ENCODE assay signal across 16 cellular contexts in the genomic region with DNA sequence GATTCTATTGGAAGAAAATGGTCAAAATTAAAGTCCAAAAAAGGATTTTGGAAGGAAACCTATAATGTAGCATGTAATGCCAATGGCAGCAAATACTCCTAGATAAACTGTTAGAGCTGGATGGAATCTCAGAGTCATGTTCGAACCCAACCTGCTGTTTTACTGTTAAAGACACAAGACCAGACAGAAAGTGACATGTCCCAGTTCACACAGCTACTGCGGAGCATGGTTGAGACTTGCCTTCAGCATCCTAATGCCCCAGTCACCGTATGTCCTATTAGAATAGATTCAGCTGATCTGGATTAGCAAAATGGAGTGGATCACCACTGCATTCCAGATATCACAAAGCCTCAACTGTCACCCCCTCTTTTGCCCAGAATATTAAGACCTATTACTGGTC. TPM values are rescaled to one million over a fixed set of nuclear protein-coding genes. Genes with fewer than 3 reads are reported as not detected.
A peak's percentile ranks its signal among the peaks of the same experiment; 100 is the strongest.
DNase-seq lines count a peak whose midpoint lies in the region; ATAC-seq and TF ChIP-seq lines count a peak whose summit lies in the region.
"Had no signal": no experiment of that assay in that cellular context is flagged by ENCODE, and none has a peak within 500 bp of the region (broad histone marks: within the 10 kb centered on the region; RNA-seq: fewer than 3 reads in every experiment).

No MANE protein-coding gene starts in this region.

- H3K4ac ChIP-seq in trophoblast cell (ENCODE audit: low read depth, low read length) = no peak overlapping the region

- H3K4me1 Mint-ChIP-seq in MCF 10A (ENCODE audit: insufficient read depth, unreplicated experiment) = peaks cover 15% of the 10 kb centered on the region
- peaks cover 20% of the 10 kb centered on the region for H3K4me1 Mint-ChIP-seq in activated T-helper 2 cell treated with anti-CD3 and anti-CD28 coated beads, Interferon-gamma antibody, Interleukin-2, Interleukin-4, amounts not matched to agents 10 μg/mL and 5 μg/mL and 100 μg/mL, durations not matched to agents 14 hours and 24 hours and 36 hours (ENCODE audit: low read depth)
- H3K4me1 Mint-ChIP-seq: activated naive CD8-positive, alpha-beta T cell treated with anti-CD3 and anti-CD28 coated beads, Interleukin-2, amount 10 ng/mL, durations not matched to agents 7 days and 5 days; neural progenitor cell had no signal

- H3K27me3 ChIP-seq in breast epithelium = no peaks in the 10 kb centered on the region
- no peaks in the 10 kb centered on the region for H3K27me3 ChIP-seq in thymus (ENCODE audit: control insufficient read depth, insufficient read depth)
- H3K27me3 ChIP-seq in trophoblast cell (ENCODE audit: insufficient read depth, low read length) = no peaks in the 10 kb centered on the region
- H3K27me3 ChIP-seq: colonic mucosa, neural progenitor cell, testis had no signal

- H3K27ac ChIP-seq in breast epithelium = peak overlapping the region in 1 of 2 donors; percentile 26
- H3K27ac ChIP-seq in thymus (ENCODE audit: low read depth) = peak overlapping the region; percentile 49
- no peak overlapping the region for H3K27ac ChIP-seq in trophoblast cell (ENCODE audit: low read depth, low read length)
- H3K27ac ChIP-seq: colonic mucosa, lower lobe of right lung, neural progenitor cell, testis had no signal

- H3K4me1 ChIP-seq in breast epithelium = no peaks in the 10 kb centered on the region
- no peaks in the 10 kb centered on the region for H3K4me1 ChIP-seq in thymus (ENCODE audit: control insufficient read depth, insufficient read depth, low read length)
- peaks cover 4 to 11% of the 10 kb centered on the region in 2 experiments for H3K4me1 ChIP-seq in trophoblast cell (ENCODE audit: control insufficient read depth in 1 of 2, insufficient read depth in 2 of 2, low read length in 2 of 2)
- H3K4me1 ChIP-seq: colonic mucosa, neural progenitor cell, testis had no signal

- TF ChIP-seq CTCF in MCF 10A (IDR thresholded peaks at IDR 0.05; ENCODE audit: unreplicated experiment) (no peak), breast epithelium (IDR thresholded peaks at IDR 0.05) (no peak)

- H3K9ac ChIP-seq in trophoblast cell (ENCODE audit: low read length) = no peak overlapping the region
- H3K9ac ChIP-seq: neural progenitor cell had no signal

- H3K79me1 ChIP-seq in trophoblast cell (ENCODE audit: low read length) = no peaks in the 10 kb centered on the region

- no peak overlapping the region for H2BK12ac ChIP-seq in trophoblast cell (ENCODE audit: low read length)

- WGBS in thymus = 96% methylated on average over 3 of the region's 3 CpGs
- no CpG with 5 or more reads among the region's 3 CpGs for WGBS in trophoblast cell (ENCODE audit: extremely low coverage, insufficient coverage, insufficient read length)

- peaks cover 78% of the 10 kb centered on the region for H3K36me3 Mint-ChIP-seq in MCF 10A (ENCODE audit: insufficient read depth, unreplicated experiment)
- H3K36me3 Mint-ChIP-seq in activated T-helper 2 cell treated with anti-CD3 and anti-CD28 coated beads, Interferon-gamma antibody, Interleukin-2, Interleukin-4, amounts not matched to agents 10 μg/mL and 5 μg/mL and 100 μg/mL, durations not matched to agents 14 hours and 24 hours and 36 hours (ENCODE audit: low read depth) = peaks cover 48% of the 10 kb centered on the region

- no peaks in the 10 kb centered on the region for H3K9me3 Mint-ChIP-seq in MCF 10A (ENCODE audit: unreplicated experiment)
- H3K9me3 Mint-ChIP-seq in activated T-helper 2 cell treated with anti-CD3 and anti-CD28 coated beads, Interferon-gamma antibody, Interleukin-2, Interleukin-4, amounts not matched to agents 10 μg/mL and 5 μg/mL and 100 μg/mL, durations not matched to agents 14 hours and 24 hours and 36 hours = no peaks in the 10 kb centered on the region
- H3K9me3 Mint-ChIP-seq: activated naive CD8-positive, alpha-beta T cell treated with anti-CD3 and anti-CD28 coated beads, Interleukin-2, amount 10 ng/mL, durations not matched to agents 7 days and 5 days; neural progenitor cell had no signal

- H2AK5ac ChIP-seq in trophoblast cell (ENCODE audit: low read length) = no peak overlapping the region

- H2BK5ac ChIP-seq in trophoblast cell (ENCODE audit: low read depth, low read length, poor library complexity) = no peak overlapping the region

- H3K4me3 Mint-ChIP-seq in MCF 10A (ENCODE audit: unreplicated experiment) = peak overlapping the region; percentile 33
- H3K4me3 Mint-ChIP-seq in activated T-helper 2 cell treated with anti-CD3 and anti-CD28 coated beads, Interferon-gamma antibody, Interleukin-2, Interleukin-4, amounts not matched to agents 10 μg/mL and 5 μg/mL and 100 μg/mL, durations not matched to agents 14 hours and 24 hours and 36 hours (ENCODE audit: low read depth) = no peak overlapping the region
- H3K4me3 Mint-ChIP-seq: activated naive CD8-positive, alpha-beta T cell treated with anti-CD3 and anti-CD28 coated beads, Interleukin-2, amount 10 ng/mL, durations not matched to agents 7 days and 5 days; neural progenitor cell had no signal

- no peak overlapping the region for H4K8ac ChIP-seq in trophoblast cell (ENCODE audit: low read depth, low read length)

- no peak overlapping the region for H4K91ac ChIP-seq in trophoblast cell (ENCODE audit: low read depth, low read length)

- no peak overlapping the region for H2BK120ac ChIP-seq in trophoblast cell (ENCODE audit: insufficient read depth, low read length, poor library complexity)

- ATAC-seq in left lobe of liver = no peak
- no peak for ATAC-seq in GM21381 (IDR thresholded peaks at IDR 0.05; ENCODE audit: unreplicated experiment)

- H3K27me3 Mint-ChIP-seq in MCF 10A (ENCODE audit: insufficient read depth, unreplicated experiment) = no peaks in the 10 kb centered on the region
- H3K27me3 Mint-ChIP-seq in activated T-helper 2 cell treated with anti-CD3 and anti-CD28 coated beads, Interferon-gamma antibody, Interleukin-2, Interleukin-4, amounts not matched to agents 10 μg/mL and 5 μg/mL and 100 μg/mL, durations not matched to agents 14 hours and 24 hours and 36 hours (ENCODE audit: low read depth) = no peaks in the 10 kb centered on the region
- H3K27me3 Mint-ChIP-seq: activated naive CD8-positive, alpha-beta T cell treated with anti-CD3 and anti-CD28 coated beads, Interleukin-2, amount 10 ng/mL, durations not matched to agents 7 days and 5 days had no signal

- no peak overlapping the region for H3K18ac ChIP-seq in trophoblast cell (ENCODE audit: low read length)

- TSS peak; percentile 70 for BruUV-seq in MCF 10A (replicated peaks; lab: Mats Ljungman, UMichigan)

- H3K36me3 ChIP-seq in breast epithelium (peaks cover 4% of the 10 kb centered on the region), thymus (ENCODE audit: control insufficient read depth, insufficient read depth) (peaks cover 21% of the 10 kb centered on the region), trophoblast cell (ENCODE audit: control insufficient read depth in 1 of 2, insufficient read depth in 2 of 2, low read length in 2 of 2) (peaks cover 4 to 9% of the 10 kb centered on the region in 2 experiments)
- H3K36me3 ChIP-seq: colonic mucosa, neural progenitor cell had no signal

- peak overlapping the region; percentile 91 for H3K27ac Mint-ChIP-seq in MCF 10A (ENCODE audit: low read depth, unreplicated experiment)
- peak overlapping the region; percentile 72 for H3K27ac Mint-ChIP-seq in activated T-helper 2 cell treated with anti-CD3 and anti-CD28 coated beads, Interferon-gamma antibody, Interleukin-2, Interleukin-4, amounts not matched to agents 10 μg/mL and 5 μg/mL and 100 μg/mL, durations not matched to agents 14 hours and 24 hours and 36 hours
- H3K27ac Mint-ChIP-seq: activated naive CD8-positive, alpha-beta T cell treated with anti-CD3 and anti-CD28 coated beads, Interleukin-2, amount 10 ng/mL, durations not matched to agents 7 days and 5 days; neural progenitor cell had no signal

- POLR2A ChIA-PET in MCF 10A (lab: Yijun Ruan, JAX) = interaction anchor here (0.6 to 3.2 kb wide), 16 partner anchors 8 to 447 kb away, joined by 3 to 107 read pairs (median 5); a partner anchor contains a TSS

- H3K23ac ChIP-seq in trophoblast cell (ENCODE audit: low read length) = no peak overlapping the region

- H4K12ac ChIP-seq in trophoblast cell (ENCODE audit: low read depth, low read length) = no peak overlapping the region

- no peak overlapping the region for H2AFZ ChIP-seq in trophoblast cell (ENCODE audit: insufficient read depth, low read length, poor library complexity)
- H2AFZ ChIP-seq: neural progenitor cell had no signal

- H3K4me3 ChIP-seq in breast epithelium (no peak overlapping the region), thymus (ENCODE audit: low read length) (no peak overlapping the region), trophoblast cell (ENCODE audit: low read depth, low read length) (no peak overlapping the region)
- H3K4me3 ChIP-seq: colonic mucosa, lower lobe of right lung, neural progenitor cell, skin epidermis, testis had no signal

- intact Hi-C loops in MCF 10A (cut with micrococcal nuclease) = no loop called here
- intact Hi-C loops in breast epithelium (cut with DNase I; ENCODE audit: low total_unique reads) = no loop called here
- intact Hi-C loops in activated T-helper 2 cell treated with anti-CD3 and anti-CD28 coated beads, Interferon-gamma antibody, Interleukin-2, Interleukin-4, amounts not matched to agents 10 μg/mL and 5 μg/mL and 100 μg/mL, durations not matched to agents 14 hours and 24 hours and 36 hours (cut with micrococcal nuclease) = no loop called here

- no peaks in the 10 kb centered on the region for H3K79me2 ChIP-seq in trophoblast cell (ENCODE audit: control insufficient read depth, insufficient read depth, low read length, poor library complexity)

- CTCF ChIA-PET in MCF 10A (lab: Yijun Ruan, JAX) = interaction anchor here (1.0 to 1.3 kb wide), 2 partner anchors 14 kb away, joined by 3 to 4 read pairs; no protein-coding TSS in a partner anchor

- H3K14ac ChIP-seq in trophoblast cell (ENCODE audit: low read length) = no peak overlapping the region

- no peak for DNase-seq in MCF 10A (ENCODE audit: unreplicated experiment)
- no peak for DNase-seq in breast epithelium (ENCODE audit: low spot score in 2 of 2)
- DNase-seq in activated T-helper 2 cell treated with anti-CD3 and anti-CD28 coated beads, Interferon-gamma antibody, Interleukin-2, Interleukin-4, amounts not matched to agents 10 μg/mL and 5 μg/mL and 100 μg/mL, durations not matched to agents 14 hours and 24 hours and 36 hours (ENCODE audit: low spot score) = no peak
- DNase-seq in iPS-NIHi11 (ENCODE audit: low spot score) = peak; percentile 0
- no peak for DNase-seq in left lobe of liver (ENCODE audit: low spot score)
- no peak for DNase-seq in trophoblast cell
- DNase-seq: activated naive CD8-positive, alpha-beta T cell treated with anti-CD3 and anti-CD28 coated beads, Interleukin-2, amount 10 ng/mL, durations not matched to agents 7 days and 5 days; colonic mucosa; lower lobe of right lung; NCI-H2029; NCI-H526 treated with DMSO at 0.1 percent for 48 hours; testis had no signal

- TF ChIP-seq POLR2A in breast epithelium (IDR thresholded peaks at IDR 0.05) = no peak

- H3K4me2 ChIP-seq in trophoblast cell (ENCODE audit: low read length) = no peak overlapping the region
- H3K4me2 ChIP-seq: neural progenitor cell had no signal

- H3K9me3 ChIP-seq in breast epithelium (no peaks in the 10 kb centered on the region), thymus (ENCODE audit: control insufficient read depth) (no peaks in the 10 kb centered on the region), trophoblast cell (ENCODE audit: insufficient read depth, low read depth, low read length) (peaks cover under 1% of the 10 kb centered on the region)
- H3K9me3 ChIP-seq: colonic mucosa, lower lobe of right lung, testis had no signal

RNA-seq across cellular contexts. Expression of a gene that starts 14.9 kb away (rescaled TPM):
- total RNA-seq in MCF 10A (2022) (38.3 and 48.2 TPM in 2 replicates), breast epithelium (10 to 100 TPM; 49.6 to 58.7 (median 57.0) TPM), left lobe of liver (16.0 TPM)
- total RNA-seq in activated T-helper 2 cell treated with anti-CD3 and anti-CD28 coated beads, Interferon-gamma antibody, Interleukin-2, Interleukin-4, amounts not matched to agents 10 μg/mL and 5 μg/mL and 100 μg/mL, durations not matched to agents 14 hours and 24 hours and 36 hours = 44.3 and 44.9 TPM in 2 replicates
- 31.8 TPM for polyA plus RNA-seq in thymus
- polyA plus RNA-seq in trophoblast cell (2013) = 26.1 and 26.7 TPM in 2 replicates
